Comparison of ENCODE assay signal across 8 cellular contexts in the genomic region with DNA sequence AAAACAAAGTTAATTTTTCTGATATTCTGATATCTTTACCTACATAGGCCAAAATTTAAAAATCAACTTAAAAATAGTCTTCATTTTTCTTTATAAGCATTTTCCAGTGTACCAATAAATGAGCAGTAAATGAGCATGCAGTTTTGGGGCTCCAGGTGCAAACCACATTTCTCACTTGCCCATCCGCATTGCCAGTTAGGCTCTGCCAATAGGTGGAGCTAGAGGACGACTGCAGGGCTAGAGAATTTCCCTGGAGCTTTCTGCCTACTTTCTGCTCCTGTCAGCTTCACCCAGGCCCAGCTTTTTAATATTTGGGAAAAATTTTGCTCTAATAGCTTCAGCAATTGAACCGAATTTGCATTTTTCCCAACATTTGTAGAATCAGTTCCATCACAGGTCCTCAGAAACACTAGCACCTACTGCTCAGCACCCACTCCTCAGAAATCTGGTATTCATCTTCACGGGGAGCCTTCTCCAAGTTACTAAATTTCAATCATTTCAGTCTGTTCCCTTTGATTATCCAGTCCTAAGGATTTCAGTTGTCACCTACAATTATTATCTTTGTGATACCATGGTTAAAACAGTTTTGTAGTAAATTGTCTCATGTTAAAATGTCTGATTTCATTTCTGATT.
DNase-seq lines count a peak whose midpoint lies in the region; ATAC-seq and TF ChIP-seq lines count a peak whose summit lies in the region.

No MANE protein-coding gene starts in this region.

- DNase-seq in Ammon's horn (ENCODE audit: low spot score) (peak; percentile 63), NOMO-1 treated with dmso at 0.1 percent for 144 hours (lab: John Stamatoyannopoulos, UW; ENCODE audit: unreplicated experiment) (peak; percentile 19), activated T-helper 1 cell treated with Interleukin-2 at 50 U/mL for 16 hours (ENCODE audit: low read depth) (peak; percentile 4), foreskin melanocyte (peak; percentile 12), putamen (ENCODE audit: low spot score) (peak; percentile 11), posterior vena cava (ENCODE audit: low spot score) (no peak)

- peak; percentile 84 for ATAC-seq in GM18505 (IDR thresholded peaks at IDR 0.05; ENCODE audit: unreplicated experiment)
- ATAC-seq in HG02885 (IDR thresholded peaks at IDR 0.05; ENCODE audit: poor library complexity, unreplicated experiment) = peak; percentile 97

- intact Hi-C loops in posterior vena cava (cut with DNase I) = no loop called here

- TF ChIP-seq POLR2A in GM18505 (IDR thresholded peaks at IDR 0.05; ENCODE audit: borderline replicate concordance, extremely low read depth, insufficient read depth, insufficient read length) = no peak
